Comparison of ENCODE assay signal across 17 cellular contexts in genomic region chr12:42447371-42447786, GRCh38.
DNase-seq lines count a peak whose midpoint lies in the region; ATAC-seq, FAIRE-seq and TF ChIP-seq lines count a peak whose summit lies in the region.
"Had no signal": no experiment of that assay in that cellular context is flagged by ENCODE, and none has a peak within 500 bp of the region (broad histone marks: within the 10 kb centered on the region; RNA-seq: fewer than 3 reads in every experiment).

No MANE protein-coding gene starts in this region.

- H3K9me1 ChIP-seq in K562 (ENCODE audit: control insufficient read depth, insufficient read depth, low read length), result no peaks in the 10 kb centered on the region

- peak overlapping the region; percentile 12 for H3K4me3 ChIP-seq in OCI-LY1 (ENCODE audit: low read depth, low read length, poor library complexity, severe bottlenecking)
- no peak overlapping the region for H3K4me3 ChIP-seq in K562
- no peak overlapping the region for H3K4me3 ChIP-seq in left lung
- H3K4me3 ChIP-seq: gastrocnemius medialis, pancreas had no signal

- no peaks in the 10 kb centered on the region for H3K27me3 ChIP-seq in OCI-LY1 (ENCODE audit: insufficient read depth, low read length)
- no peaks in the 10 kb centered on the region for H3K27me3 ChIP-seq in K562 (ENCODE audit: control insufficient read depth in 2 of 2, insufficient read depth in 2 of 2, low read length in 2 of 2)
- H3K27me3 ChIP-seq in left lung, result no peaks in the 10 kb centered on the region
- H3K27me3 ChIP-seq: gastrocnemius medialis, pancreas had no signal

- H3K36me3 ChIP-seq in OCI-LY1 (ENCODE audit: insufficient read depth, low read length) (peaks cover 29% of the 10 kb centered on the region), K562 (ENCODE audit: control insufficient read depth, insufficient read depth, low read length) (peaks cover 27% of the 10 kb centered on the region; the same call in 2 of the 3 replicates), left lung (peaks cover 0 to 49% of the 10 kb centered on the region in 2 donors)

- H3K9me3 ChIP-seq in OCI-LY1 (ENCODE audit: low read length) (no peaks in the 10 kb centered on the region), K562 (replicated peaks; ENCODE audit: control insufficient read depth, insufficient read depth, low read depth, low read length) (no peaks in the 10 kb centered on the region), left lung (no peaks in the 10 kb centered on the region)
- H3K9me3 ChIP-seq: gastrocnemius medialis, pancreas had no signal

- peak overlapping the region; percentile 16; the same call in 1 of the 2 replicates for H3K9ac ChIP-seq in OCI-LY1 (ENCODE audit: low read length)
- no peak overlapping the region for H3K9ac ChIP-seq in K562 (ENCODE audit: insufficient read depth in 1 of 2, low read depth in 2 of 2, low read length in 2 of 2)
- H3K9ac ChIP-seq: KMS-11 had no signal

- ATAC-seq in K562 (no peak), left lung (peak; percentile 41), omental fat pad (ENCODE audit: low FRiP score) (no peak), HG03520 (IDR thresholded peaks at IDR 0.05; ENCODE audit: unreplicated experiment) (no peak)
- ATAC-seq in stimulated activated memory B cell treated with anti-CD40 and anti-IgM and Interleukin-4, amounts not matched to agents 10 μg/mL and 1 μg/mL and 100 μg/mL, for 72 hours, result no peak
- no peak for ATAC-seq in stimulated activated effector memory CD8-positive, alpha-beta T cell treated with anti-CD3 and anti-CD28 coated beads, Interleukin-12 subunit alpha, Interleukin-12 subunit beta, amount 100 ng/mL, for 72 hours
- ATAC-seq in naive thymus-derived CD8-positive, alpha-beta T cell, result no peak
- ATAC-seq: gastrocnemius medialis, HCT116 had no signal

- H3F3A ChIP-seq in OCI-LY1 (ENCODE audit: insufficient read depth, low read length), result 0 out of 2 replicates have a peak, but pooled peaks cover 4% of the 10 kb centered on the region

- peak overlapping the region; percentile 51 for H3K4me2 ChIP-seq in OCI-LY1 (ENCODE audit: low read length)
- no peak overlapping the region for H3K4me2 ChIP-seq in K562 (ENCODE audit: insufficient read depth, low read length)
- H3K4me2 ChIP-seq: KMS-11 had no signal

- no peak overlapping the region for H2AFZ ChIP-seq in OCI-LY1 (ENCODE audit: low read length)
- H2AFZ ChIP-seq in K562 (ENCODE audit: low read depth, low read length), result no peak overlapping the region

- WGBS in K562 (ENCODE audit: insufficient coverage, low coverage, missing lambda C conversion rate), result 88% methylated on average over 3 of the region's 3 CpGs

- H3K4me1 Mint-ChIP-seq in stimulated activated memory B cell treated with anti-CD40 and anti-IgM and Interleukin-4, amounts not matched to agents 10 μg/mL and 1 μg/mL and 100 μg/mL, for 72 hours, result peaks cover 56% of the 10 kb centered on the region
- no peaks in the 10 kb centered on the region for H3K4me1 Mint-ChIP-seq in stimulated activated effector memory CD8-positive, alpha-beta T cell treated with anti-CD3 and anti-CD28 coated beads, Interleukin-12 subunit alpha, Interleukin-12 subunit beta, amount 100 ng/mL, for 72 hours
- peaks cover 0 to 37% (median 2%) of the 10 kb centered on the region in 4 donors for H3K4me1 Mint-ChIP-seq in naive thymus-derived CD8-positive, alpha-beta T cell

- intact Hi-C loops in K562 (cut with micrococcal nuclease) (no loop called here), left lung (cut with DNase I) (no loop called here)

- no peak for FAIRE-seq in K562 (lab: Jason Lieb, UNC)
- FAIRE-seq: pancreas had no signal

- H3K9me2 ChIP-seq in OCI-LY1 (ENCODE audit: low read depth, low read length), result no peaks in the 10 kb centered on the region

- DNase-seq in K562 (ENCODE audit: extremely low read depth in 1 of 4, low spot score in 3 of 4) (no peak), left lung (no peak), omental fat pad (ENCODE audit: low spot score) (no peak)
- DNase-seq in stimulated activated effector memory CD8-positive, alpha-beta T cell treated with anti-CD3 and anti-CD28 coated beads, Interleukin-12 subunit alpha, Interleukin-12 subunit beta, amount 100 ng/mL, for 72 hours (ENCODE audit: low spot score in 2 of 2), result no peak
- DNase-seq in naive thymus-derived CD8-positive, alpha-beta T cell, result no peak
- DNase-seq: activated CD4-positive, CD25-positive, alpha-beta regulatory T cell treated with anti-CD3 and anti-CD28 coated beads, Interleukin-2, amount 50 U/mL, for 72 hours; cerebellar nuclear complex; gastrocnemius medialis; NCI-H526 treated with DMSO at 0.1 percent for 48 hours; pancreas; SIG-M5 had no signal

- H3K79me2 ChIP-seq in OCI-LY1 (ENCODE audit: insufficient read depth, low read length), result no peaks in the 10 kb centered on the region
- H3K79me2 ChIP-seq in K562 (ENCODE audit: control insufficient read depth, insufficient read depth, low read length), result no peaks in the 10 kb centered on the region

- no TSS peak for BruUV-seq in K562 (replicated peaks; lab: Mats Ljungman, UMichigan)

- H3K36me3 Mint-ChIP-seq in stimulated activated memory B cell treated with anti-CD40 and anti-IgM and Interleukin-4, amounts not matched to agents 10 μg/mL and 1 μg/mL and 100 μg/mL, for 72 hours, result peaks cover 76% of the 10 kb centered on the region
- peaks cover 72% of the 10 kb centered on the region for H3K36me3 Mint-ChIP-seq in stimulated activated effector memory CD8-positive, alpha-beta T cell treated with anti-CD3 and anti-CD28 coated beads, Interleukin-12 subunit alpha, Interleukin-12 subunit beta, amount 100 ng/mL, for 72 hours
- H3K36me3 Mint-ChIP-seq in naive thymus-derived CD8-positive, alpha-beta T cell, result peaks cover 39 to 75% (median 69%) of the 10 kb centered on the region in 3 donors

- CTCF ChIA-PET in K562 (lab: Yijun Ruan, JAX; ENCODE audit: low intra/inter-chr PET ratio), result no interaction called here

- in situ Hi-C loops in K562 (cut with MboI), result no loop called here

- no peak for TF ChIP-seq POLR2A in K562 (conservative IDR thresholded peaks at IDR 0.05)

- peak overlapping the region; percentile 46 for H3K27ac Mint-ChIP-seq in stimulated activated memory B cell treated with anti-CD40 and anti-IgM and Interleukin-4, amounts not matched to agents 10 μg/mL and 1 μg/mL and 100 μg/mL, for 72 hours
- no peak overlapping the region for H3K27ac Mint-ChIP-seq in stimulated activated effector memory CD8-positive, alpha-beta T cell treated with anti-CD3 and anti-CD28 coated beads, Interleukin-12 subunit alpha, Interleukin-12 subunit beta, amount 100 ng/mL, for 72 hours
- peak overlapping the region in 3 of 10 donors; percentile 35 to 75 (median 72) for H3K27ac Mint-ChIP-seq in naive thymus-derived CD8-positive, alpha-beta T cell
- H3K27ac Mint-ChIP-seq: activated T-helper 2 cell treated with anti-CD3 and anti-CD28 coated beads, Interferon-gamma antibody, Interleukin-2, Interleukin-4, amounts not matched to agents 10 μg/mL and 5 μg/mL and 100 μg/mL, durations not matched to agents 14 hours and 24 hours and 36 hours had no signal

- H4K20me1 ChIP-seq in OCI-LY1 (ENCODE audit: insufficient read depth, low read length) (no peaks in the 10 kb centered on the region), K562 (replicated peaks; ENCODE audit: control insufficient read depth, insufficient read depth, low read length) (no peaks in the 10 kb centered on the region)

- no peaks in the 10 kb centered on the region for H3K27me3 Mint-ChIP-seq in stimulated activated memory B cell treated with anti-CD40 and anti-IgM and Interleukin-4, amounts not matched to agents 10 μg/mL and 1 μg/mL and 100 μg/mL, for 72 hours
- H3K27me3 Mint-ChIP-seq in naive thymus-derived CD8-positive, alpha-beta T cell, result no peaks in the 10 kb centered on the region

- no peak for TF ChIP-seq RAD21 in K562 (CRISPR knock-in tag; conservative IDR thresholded peaks at IDR 0.05 in 1 of 2, IDR thresholded peaks at IDR 0.05 in 1 of 2)

- TF ChIP-seq EP300 in K562 (IDR thresholded peaks at IDR 0.05; ENCODE audit: low read length), result no peak

- TF ChIP-seq CTCF in OCI-LY1 (IDR thresholded peaks at IDR 0.05; ENCODE audit: low read length) (no peak), K562 (IDR thresholded peaks at IDR 0.05 in 2 of 3, conservative IDR thresholded peaks at IDR 0.05 in 1 of 3; ENCODE audit: insufficient read depth in 2 of 3, low read depth in 1 of 3, low read length in 3 of 3) (no peak), left lung (IDR thresholded peaks at IDR 0.05) (no peak), omental fat pad (IDR thresholded peaks at IDR 0.05) (no peak)

- no peak overlapping the region for H3K4me3 Mint-ChIP-seq in stimulated activated memory B cell treated with anti-CD40 and anti-IgM and Interleukin-4, amounts not matched to agents 10 μg/mL and 1 μg/mL and 100 μg/mL, for 72 hours
- no peak overlapping the region for H3K4me3 Mint-ChIP-seq in stimulated activated effector memory CD8-positive, alpha-beta T cell treated with anti-CD3 and anti-CD28 coated beads, Interleukin-12 subunit alpha, Interleukin-12 subunit beta, amount 100 ng/mL, for 72 hours
- no peak overlapping the region for H3K4me3 Mint-ChIP-seq in naive thymus-derived CD8-positive, alpha-beta T cell

- H3K9me3 Mint-ChIP-seq in stimulated activated memory B cell treated with anti-CD40 and anti-IgM and Interleukin-4, amounts not matched to agents 10 μg/mL and 1 μg/mL and 100 μg/mL, for 72 hours, result peaks cover 5% of the 10 kb centered on the region
- H3K9me3 Mint-ChIP-seq in stimulated activated effector memory CD8-positive, alpha-beta T cell treated with anti-CD3 and anti-CD28 coated beads, Interleukin-12 subunit alpha, Interleukin-12 subunit beta, amount 100 ng/mL, for 72 hours, result no peaks in the 10 kb centered on the region
- peaks cover 0 to 22% (median 10%) of the 10 kb centered on the region in 9 donors for H3K9me3 Mint-ChIP-seq in naive thymus-derived CD8-positive, alpha-beta T cell
- H3K9me3 Mint-ChIP-seq: activated T-helper 2 cell treated with anti-CD3 and anti-CD28 coated beads, Interferon-gamma antibody, Interleukin-2, Interleukin-4, amounts not matched to agents 10 μg/mL and 5 μg/mL and 100 μg/mL, durations not matched to agents 14 hours and 24 hours and 36 hours had no signal

- POLR2A ChIA-PET in K562 (lab: Yijun Ruan, JAX), result no interaction called here
- POLR2A ChIA-PET in naive thymus-derived CD8-positive, alpha-beta T cell (lab: Charles Lee), result no interaction called here

- peak overlapping the region; percentile 82 for H3K27ac ChIP-seq in OCI-LY1 (ENCODE audit: low read depth, low read length, poor library complexity, severe bottlenecking)
- no peak overlapping the region for H3K27ac ChIP-seq in K562 (ENCODE audit: extremely low read depth, low read depth, low read length)
- H3K27ac ChIP-seq in left lung, result no peak overlapping the region
- H3K27ac ChIP-seq: gastrocnemius medialis, KMS-11 had no signal

- H3K4me1 ChIP-seq in OCI-LY1 (ENCODE audit: insufficient read depth, low read length, severe bottlenecking), result peaks cover 66% of the 10 kb centered on the region
- H3K4me1 ChIP-seq in K562 (replicated peaks in 1 of 2; ENCODE audit: control insufficient read depth in 2 of 2, insufficient read depth in 2 of 2, low read length in 2 of 2), result peaks cover 3 to 25% of the 10 kb centered on the region in 2 experiments; a peak in 4 of 5 replicates
- H3K4me1 ChIP-seq in left lung, result peaks cover 0 to 10% of the 10 kb centered on the region in 2 donors
